ENCODE assay signal across 20 cellular contexts in genomic region chr1:168905631-168906030, GRCh38.
DNase-seq lines count a peak whose midpoint lies in the region; ATAC-seq, FAIRE-seq and TF ChIP-seq lines count a peak whose summit lies in the region.
"Had no signal": no experiment of that assay in that cellular context is flagged by ENCODE, and none has a peak within 500 bp of the region (broad histone marks: within the 10 kb centered on the region; RNA-seq: fewer than 3 reads in every experiment).

No MANE protein-coding gene starts in this region.

- ATAC-seq in PC-3: no peak
- ATAC-seq: CD8-positive, alpha-beta T cell had no signal

- no peaks in the 10 kb centered on the region for H3K9me3 ChIP-seq in breast epithelium
- no peaks in the 10 kb centered on the region for H3K9me3 ChIP-seq in PC-3 (ENCODE audit: low read length)
- H3K9me3 ChIP-seq: BLaER1 had no signal

- no peak for TF ChIP-seq POLR2A in breast epithelium (IDR thresholded peaks at IDR 0.05)
- no peak for TF ChIP-seq POLR2A in H54 (IDR thresholded peaks at IDR 0.05; ENCODE audit: low read depth, low read length)

- H3K9me3 Mint-ChIP-seq in MCF 10A (ENCODE audit: unreplicated experiment): peaks cover 8% of the 10 kb centered on the region
- H3K9me3 Mint-ChIP-seq: CD8-positive, alpha-beta T cell had no signal

- H3K27me3 Mint-ChIP-seq in MCF 10A (ENCODE audit: insufficient read depth, unreplicated experiment): no peaks in the 10 kb centered on the region

- no peaks in the 10 kb centered on the region; the same call in 1 of the 2 replicates for H3K9me2 ChIP-seq in PC-3 (replicated peaks; ENCODE audit: low read length)

- H3K27ac Mint-ChIP-seq in MCF 10A (ENCODE audit: low read depth, unreplicated experiment): no peak overlapping the region
- H3K27ac Mint-ChIP-seq: B cell; CD4-positive, CD25-positive, alpha-beta regulatory T cell; CD8-positive, alpha-beta T cell had no signal

- no peak overlapping the region for H2AFZ ChIP-seq in PC-3 (ENCODE audit: low read length)

- no peaks in the 10 kb centered on the region for H3F3A ChIP-seq in PC-3 (ENCODE audit: low read length, unreplicated experiment)

- CTCF ChIA-PET in MCF 10A (lab: Yijun Ruan, JAX) (interaction anchor here (0.6 to 1.2 kb wide), 2 partner anchors 9 to 13 kb away, joined by 4 read pairs; no protein-coding TSS in a partner anchor), PC-3 (lab: Charles Lee) (no interaction called here)

- H3K27me3 ChIP-seq in breast epithelium (no peaks in the 10 kb centered on the region), PC-3 (ENCODE audit: low read length) (no peaks in the 10 kb centered on the region)
- H3K27me3 ChIP-seq: BLaER1 had no signal

- intact Hi-C loops in breast epithelium (cut with DNase I; ENCODE audit: low total_unique reads) (no loop called here), MCF 10A (cut with micrococcal nuclease) (no loop called here), PC-3 (cut with micrococcal nuclease) (loop anchor here (5.0 kb wide), 1 partner anchor 198 kb away; no protein-coding TSS in a partner anchor)

- DNase-seq in breast epithelium (ENCODE audit: low spot score in 2 of 2) (no peak), MCF 10A (ENCODE audit: unreplicated experiment) (no peak), PC-3 (no peak), left kidney (ENCODE audit: low read depth, low spot score) (peak; percentile 69), H54 (ENCODE audit: insufficient read length, low spot score) (no peak), NCI-H187 treated with DMSO at 0.1 percent for 48 hours (lab: John Stamatoyannopoulos, UW) (no peak), NCI-H128 (lab: John Stamatoyannopoulos, UW; ENCODE audit: unreplicated experiment) (no peak)
- DNase-seq: CD4-positive, CD25-positive, alpha-beta regulatory T cell; CD8-positive, alpha-beta T cell; DMS79 treated with DMSO at 0.1 percent for 48 hours; GF-D8; GOT3; H7; HCEC 1CT had no signal

- H3K4me3 ChIP-seq in breast epithelium: no peak overlapping the region
- H3K4me3 ChIP-seq in PC-3 (ENCODE audit: low read length): no peak overlapping the region
- H3K4me3 ChIP-seq: BLaER1 had no signal

- H3K36me3 ChIP-seq in breast epithelium: no peaks in the 10 kb centered on the region
- H3K36me3 ChIP-seq in PC-3 (ENCODE audit: low read depth, low read length): no peaks in the 10 kb centered on the region
- H3K36me3 ChIP-seq: BLaER1 had no signal

- no peak for FAIRE-seq in H54 (lab: Jason Lieb, UNC)
- FAIRE-seq: A204.1, GM12891, GM18507 had no signal

- peaks cover 6% of the 10 kb centered on the region for H3K4me1 Mint-ChIP-seq in MCF 10A (ENCODE audit: insufficient read depth, unreplicated experiment)
- H3K4me1 Mint-ChIP-seq: B cell; CD4-positive, CD25-positive, alpha-beta regulatory T cell had no signal

- no peaks in the 10 kb centered on the region for H3K79me2 ChIP-seq in PC-3 (ENCODE audit: low read length)

- 0 out of 2 replicates have a peak overlapping the region, but pooled peaks have one; percentile 72 for H3K4me2 ChIP-seq in PC-3 (ENCODE audit: low read length)
- H3K4me2 ChIP-seq: BLaER1 had no signal

- BruUV-seq in MCF 10A (replicated peaks; lab: Mats Ljungman, UMichigan): no TSS peak
- no TSS peak for BruUV-seq in PC-3 (replicated peaks; lab: Mats Ljungman, UMichigan)

- POLR2A ChIA-PET in MCF 10A (lab: Yijun Ruan, JAX): no interaction called here
- POLR2A ChIA-PET in PC-3 (lab: Charles Lee; ENCODE audit: unreplicated experiment): no interaction called here

- H3K4me1 ChIP-seq in breast epithelium: peaks cover 0 to 7% of the 10 kb centered on the region in 2 donors
- peaks cover 46% of the 10 kb centered on the region for H3K4me1 ChIP-seq in PC-3 (ENCODE audit: insufficient read depth, low read length)
- H3K4me1 ChIP-seq: BLaER1 had no signal

- TF ChIP-seq CTCF in breast epithelium (IDR thresholded peaks at IDR 0.05) (no peak), MCF 10A (IDR thresholded peaks at IDR 0.05; ENCODE audit: unreplicated experiment) (no peak), PC-3 (conservative IDR thresholded peaks at IDR 0.05; ENCODE audit: low read depth, low read length) (no peak)

- H3K4me3 Mint-ChIP-seq in MCF 10A (ENCODE audit: unreplicated experiment): no peak overlapping the region
- H3K4me3 Mint-ChIP-seq: B cell; CD4-positive, CD25-positive, alpha-beta regulatory T cell; CD8-positive, alpha-beta T cell had no signal

- no peaks in the 10 kb centered on the region for H4K20me1 ChIP-seq in PC-3 (ENCODE audit: low read length)
- H4K20me1 ChIP-seq: BLaER1 had no signal

- no peaks in the 10 kb centered on the region for H3K36me3 Mint-ChIP-seq in MCF 10A (ENCODE audit: insufficient read depth, unreplicated experiment)
- H3K36me3 Mint-ChIP-seq: CD4-positive, CD25-positive, alpha-beta regulatory T cell; CD8-positive, alpha-beta T cell had no signal

- H3K27ac ChIP-seq in breast epithelium: peak overlapping the region; percentile 27 to 84
- peak overlapping the region; percentile 95 for H3K27ac ChIP-seq in PC-3 (ENCODE audit: low read length)
- H3K27ac ChIP-seq: BLaER1, C4-2B had no signal

- peak overlapping the region; percentile 75; the same call in 1 of the 2 replicates for H3K9ac ChIP-seq in PC-3 (ENCODE audit: low read length)
- H3K9ac ChIP-seq: BLaER1 had no signal
